8 cellular contexts compared by ENCODE assay signal in the genomic region with DNA sequence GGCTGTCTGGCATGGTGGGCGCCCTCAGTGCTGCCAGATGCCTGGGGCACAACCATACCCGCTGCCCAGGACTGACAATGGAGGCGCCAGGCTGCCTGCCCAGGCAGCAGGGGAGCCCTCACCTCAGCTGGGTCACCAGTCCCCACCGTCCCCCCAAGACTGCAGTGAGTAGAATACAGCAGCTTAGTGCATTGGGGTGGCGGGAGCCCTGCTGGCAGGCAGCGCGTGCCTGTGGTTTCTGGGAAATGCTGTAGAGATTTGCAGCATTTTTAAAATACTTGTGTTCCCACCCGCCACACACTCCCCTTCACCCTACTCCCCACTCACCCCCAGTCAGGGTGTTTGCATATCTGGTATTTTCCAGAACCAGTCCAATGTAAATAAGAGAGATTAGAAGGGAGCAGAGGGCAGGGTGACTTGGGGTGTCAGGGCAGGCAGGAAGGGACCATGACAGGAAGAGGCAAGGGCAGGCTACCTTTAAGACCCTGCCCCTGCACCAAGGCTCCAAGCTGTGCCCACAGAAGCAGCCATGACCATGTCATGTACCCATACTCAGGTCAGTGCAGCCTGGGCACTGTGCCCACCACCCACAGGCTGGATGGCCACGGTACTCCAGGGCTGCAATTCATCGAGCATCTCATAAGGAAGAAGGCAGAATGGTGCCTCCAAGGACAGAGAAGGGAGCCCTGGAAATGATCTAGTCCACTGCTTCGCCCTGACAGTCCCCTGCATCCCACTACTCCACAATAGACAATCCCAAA. TPM values are rescaled to one million over a fixed set of nuclear protein-coding genes. Genes with fewer than 3 reads are reported as not detected.
DNase-seq lines count a peak whose midpoint lies in the region; ATAC-seq and TF ChIP-seq lines count a peak whose summit lies in the region.

No MANE protein-coding gene starts in this region.

- H3K9me3 Mint-ChIP-seq in CD8-positive, alpha-beta memory T cell: no peaks in the 10 kb centered on the region
- H3K9me3 Mint-ChIP-seq in effector memory CD8-positive, alpha-beta T cell: no peaks in the 10 kb centered on the region
- H3K9me3 Mint-ChIP-seq in progenitor cell of endocrine pancreas (ENCODE audit: low read depth): no peaks in the 10 kb centered on the region

- POLR2A ChIA-PET in CD8-positive, alpha-beta memory T cell (lab: Charles Lee): no interaction called here

- peak overlapping the region in 7 of 8 donors; percentile 60 to 97 (median 82) for H3K27ac Mint-ChIP-seq in CD8-positive, alpha-beta memory T cell
- H3K27ac Mint-ChIP-seq in effector memory CD8-positive, alpha-beta T cell: peak overlapping the region; percentile 93
- peak overlapping the region; percentile 65 for H3K27ac Mint-ChIP-seq in progenitor cell of endocrine pancreas

- no peak overlapping the region for H3K4me3 ChIP-seq in CD8-positive, alpha-beta memory T cell (ENCODE audit: low read length)
- no peak overlapping the region for H3K4me3 ChIP-seq in Peyer's patch
- H3K4me3 ChIP-seq in testis: no peak overlapping the region

- peaks cover 0 to 2% (median 2%) of the 10 kb centered on the region in 3 donors for H3K36me3 Mint-ChIP-seq in CD8-positive, alpha-beta memory T cell
- peaks cover 6% of the 10 kb centered on the region for H3K36me3 Mint-ChIP-seq in effector memory CD8-positive, alpha-beta T cell (ENCODE audit: insufficient read depth)
- H3K36me3 Mint-ChIP-seq in progenitor cell of endocrine pancreas (ENCODE audit: insufficient read depth): peaks cover 2% of the 10 kb centered on the region

- H3K4me3 Mint-ChIP-seq in CD8-positive, alpha-beta memory T cell: peak overlapping the region in 5 of 7 donors; percentile 1 to 68 (median 48)
- H3K4me3 Mint-ChIP-seq in effector memory CD8-positive, alpha-beta T cell: peak overlapping the region; percentile 37 to 71
- no peak overlapping the region for H3K4me3 Mint-ChIP-seq in progenitor cell of endocrine pancreas (ENCODE audit: low read depth)

- H3K9me3 ChIP-seq in CD8-positive, alpha-beta memory T cell (ENCODE audit: low read length): no peaks in the 10 kb centered on the region
- H3K9me3 ChIP-seq in Peyer's patch (no peaks in the 10 kb centered on the region), testis (no peaks in the 10 kb centered on the region)

- no peak for DNase-seq in CD8-positive, alpha-beta memory T cell
- no peak for DNase-seq in Peyer's patch
- no peak for DNase-seq in effector memory CD8-positive, alpha-beta T cell
- no peak for DNase-seq in progenitor cell of endocrine pancreas (ENCODE audit: low spot score, unreplicated experiment)
- DNase-seq in testis: no peak
- DNase-seq in activated naive CD4-positive, alpha-beta T cell (lab: John Stamatoyannopoulos, UW): no peak

- intact Hi-C loops in testis (cut with DNase I; ENCODE audit: low total_unique reads): no loop called here

- CTCF ChIA-PET in CD8-positive, alpha-beta memory T cell (lab: Charles Lee): interaction anchor here (1.5 kb wide), 1 partner anchor 10 kb away, joined by 5 read pairs; no protein-coding TSS in a partner anchor

- ATAC-seq in effector memory CD8-positive, alpha-beta T cell (replicated peaks): peak; percentile 8
- ATAC-seq in GM21576 (IDR thresholded peaks at IDR 0.05; ENCODE audit: unreplicated experiment) (no peak), GM19452 (IDR thresholded peaks at IDR 0.05; ENCODE audit: unreplicated experiment) (no peak)

- H3K36me3 ChIP-seq in CD8-positive, alpha-beta memory T cell (ENCODE audit: insufficient read depth, low read length): no peaks in the 10 kb centered on the region
- no peaks in the 10 kb centered on the region for H3K36me3 ChIP-seq in Peyer's patch
- H3K36me3 ChIP-seq in testis (ENCODE audit: low read depth, missing control alignments): no peaks in the 10 kb centered on the region

- TF ChIP-seq POLR2A in Peyer's patch (IDR thresholded peaks at IDR 0.05) (no peak), testis (IDR thresholded peaks at IDR 0.05) (no peak)

- H3K27me3 ChIP-seq in CD8-positive, alpha-beta memory T cell (ENCODE audit: insufficient read depth, low read length, poor library complexity, severe bottlenecking): no peaks in the 10 kb centered on the region
- no peaks in the 10 kb centered on the region for H3K27me3 ChIP-seq in Peyer's patch
- H3K27me3 ChIP-seq in testis: no peaks in the 10 kb centered on the region

- TF ChIP-seq CTCF in Peyer's patch (IDR thresholded peaks at IDR 0.05): no peak
- TF ChIP-seq CTCF in progenitor cell of endocrine pancreas (IDR thresholded peaks at IDR 0.05; ENCODE audit: unreplicated experiment): no peak
- TF ChIP-seq CTCF in testis (IDR thresholded peaks at IDR 0.05): no peak

- no peak overlapping the region for H3K27ac ChIP-seq in CD8-positive, alpha-beta memory T cell (ENCODE audit: low read depth, low read length)
- H3K27ac ChIP-seq in Peyer's patch (peak overlapping the region; percentile 14 to 83 (median 52)), testis (peak overlapping the region in 1 of 2 donors; percentile 33)

- H3K27me3 Mint-ChIP-seq in CD8-positive, alpha-beta memory T cell: no peaks in the 10 kb centered on the region
- H3K27me3 Mint-ChIP-seq in effector memory CD8-positive, alpha-beta T cell: no peaks in the 10 kb centered on the region
- no peaks in the 10 kb centered on the region for H3K27me3 Mint-ChIP-seq in progenitor cell of endocrine pancreas

- peaks cover 29 to 56% (median 33%) of the 10 kb centered on the region in 3 donors for H3K4me1 Mint-ChIP-seq in CD8-positive, alpha-beta memory T cell
- H3K4me1 Mint-ChIP-seq in effector memory CD8-positive, alpha-beta T cell (ENCODE audit: low read depth in 2 of 2): peaks cover 26 to 42% of the 10 kb centered on the region in 2 donors
- peaks cover 69% of the 10 kb centered on the region for H3K4me1 Mint-ChIP-seq in progenitor cell of endocrine pancreas (ENCODE audit: low read depth)

- WGBS in testis, 2 donors: 60 to 65% methylated on average over 10 of the region's 11 CpGs

- H3K4me1 ChIP-seq in CD8-positive, alpha-beta memory T cell (ENCODE audit: insufficient read depth, low read length): peaks cover 32% of the 10 kb centered on the region
- H3K4me1 ChIP-seq in Peyer's patch (peaks cover 0 to 86% (median 15%) of the 10 kb centered on the region in 4 donors), testis (peaks cover 21% of the 10 kb centered on the region)

RNA-seq across cellular contexts. Expression of gene MYO18A, which starts 21.5 kb away (rescaled TPM):
- total RNA-seq in CD8-positive, alpha-beta memory T cell: 10 to 100 TPM; 34.0 to 39.7 TPM
- polyA plus RNA-seq in CD8-positive, alpha-beta memory T cell: 39.7 TPM
- total RNA-seq in Peyer's patch (100 to 1,000 TPM; 104 to 359 (median 188) TPM), progenitor cell of endocrine pancreas (75.7 and 77.1 TPM in 2 replicates), testis (100 to 1,000 TPM in 1 of 2 donors, 10 to 100 TPM in 1; 91.1 to 154 TPM)
- polyA plus RNA-seq in testis (ENCODE audit: insufficient read depth, low read depth, low replicate concordance): 89.1 TPM
